In the genomic region with DNA sequence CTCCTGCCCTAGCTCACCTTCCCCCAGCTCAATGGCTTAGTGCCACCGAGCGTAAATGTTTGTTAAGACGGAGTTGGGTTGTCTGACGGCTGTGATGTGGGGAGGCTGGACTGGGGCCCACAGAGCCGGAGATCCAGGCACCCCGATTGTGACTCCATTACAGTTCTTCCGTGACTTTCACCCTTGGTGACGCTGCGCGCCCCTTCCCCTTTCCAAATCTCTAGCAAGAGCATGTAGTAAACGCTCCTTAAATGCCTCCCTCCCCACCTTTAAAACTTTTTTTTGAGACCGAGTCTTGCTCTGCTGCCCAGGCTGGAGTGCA, we compare ENCODE assay signal across 9 cellular contexts. TPM values are rescaled to one million over a fixed set of nuclear protein-coding genes. Genes with fewer than 3 reads are reported as not detected.
DNase-seq lines count a peak whose midpoint lies in the region; ATAC-seq, FAIRE-seq and TF ChIP-seq lines count a peak whose summit lies in the region.
"Had no signal": no experiment of that assay in that cellular context is flagged by ENCODE, and none has a peak within 500 bp of the region (broad histone marks: within the 10 kb centered on the region; RNA-seq: fewer than 3 reads in every experiment).

No MANE protein-coding gene starts in this region.

- H3K9me3 ChIP-seq in Peyer's patch (no peaks in the 10 kb centered on the region), pancreas (no peaks in the 10 kb centered on the region)
- no peaks in the 10 kb centered on the region for H3K9me3 ChIP-seq in effector memory CD4-positive, alpha-beta T cell (ENCODE audit: control insufficient read depth, low read length)

- H3K27ac ChIP-seq in Peyer's patch (peak overlapping the region in 3 of 4 donors; percentile 57 to 90 (median 86)), pancreas (peak overlapping the region in 2 of 4 donors; percentile 53 to 65)
- H3K27ac ChIP-seq in effector memory CD4-positive, alpha-beta T cell (ENCODE audit: insufficient read depth, low read length, poor library complexity, severe bottlenecking): no peak overlapping the region

- no peak for TF ChIP-seq POLR2A in Peyer's patch (IDR thresholded peaks at IDR 0.05)

- intact Hi-C loops in pancreas (cut with DNase I): no loop called here

- FAIRE-seq in pancreas (lab: Jason Lieb, UNC): no peak

- 29 to 36% methylated on average over 12 of the region's 12 CpGs for WGBS in pancreas, 2 donors

- TF ChIP-seq CTCF in Peyer's patch (IDR thresholded peaks at IDR 0.05) (no peak), epithelial cell of esophagus (IDR thresholded peaks at IDR 0.05; ENCODE audit: insufficient read depth, low read depth, low read length, missing control alignments) (no peak), pancreas (IDR thresholded peaks at IDR 0.05) (no peak)

- H3K4me1 ChIP-seq in Peyer's patch (peaks cover 0 to 33% (median 9%) of the 10 kb centered on the region in 4 donors), pancreas (peaks cover 0 to 24% (median 12%) of the 10 kb centered on the region in 3 donors)
- peaks cover 18% of the 10 kb centered on the region for H3K4me1 ChIP-seq in effector memory CD4-positive, alpha-beta T cell (ENCODE audit: control insufficient read depth, insufficient read depth, low read length, poor library complexity, severe bottlenecking)

- H3K4me3 ChIP-seq in Peyer's patch (peak overlapping the region in 3 of 4 donors; percentile 42 to 81 (median 74)), epithelial cell of esophagus (ENCODE audit: low read length) (peak overlapping the region; percentile 55), pancreas (peak overlapping the region in 3 of 4 donors; percentile 51 to 66 (median 51))
- H3K4me3 ChIP-seq in effector memory CD4-positive, alpha-beta T cell (ENCODE audit: insufficient read depth, low read depth, low read length, poor library complexity, severe bottlenecking): no peak overlapping the region

- in situ Hi-C loops in G401 (cut with HindIII; ENCODE audit: low sequenced_read_pairs): no loop called here

- H3K36me3 ChIP-seq in Peyer's patch (no peaks in the 10 kb centered on the region), pancreas (no peaks in the 10 kb centered on the region)
- H3K36me3 ChIP-seq in effector memory CD4-positive, alpha-beta T cell (ENCODE audit: control insufficient read depth, insufficient read depth, low read length): no peaks in the 10 kb centered on the region
- H3K36me3 ChIP-seq: neutrophil had no signal

- DNase-seq in G401 (ENCODE audit: low spot score) (peak; percentile 13), Peyer's patch (no peak), epithelial cell of esophagus (ENCODE audit: low read depth) (no peak), pancreas (peak in 2 of 6 donors; percentile 52 to 63), NCI-H1436 treated with DMSO at 0.1 percent for 48 hours (lab: John Stamatoyannopoulos, UW) (no peak)
- DNase-seq in effector memory CD4-positive, alpha-beta T cell: no peak
- DNase-seq: NCI-H1048 had no signal

- H3K27me3 ChIP-seq in Peyer's patch: no peaks in the 10 kb centered on the region
- no peaks in the 10 kb centered on the region for H3K27me3 ChIP-seq in pancreas
- H3K27me3 ChIP-seq in effector memory CD4-positive, alpha-beta T cell (replicated peaks; ENCODE audit: control insufficient read depth, insufficient read depth, low read length, poor library complexity, severe bottlenecking): no peaks in the 10 kb centered on the region

- ATAC-seq in pancreas: no peak
- no peak for ATAC-seq in GM19467 (IDR thresholded peaks at IDR 0.05; ENCODE audit: unreplicated experiment)

RNA-seq across cellular contexts. Expression of a gene that starts 0.8 kb away (rescaled TPM):
- total RNA-seq in G401 (2014; rRNA removed; shearing (Covaris generic)): 18.4 and 20.6 TPM in 2 replicates
- total RNA-seq in Peyer's patch: 100 to 1,000 TPM in 3 of 4 donors, 1 to 10 TPM in 1; 7.4 to 167 (median 162) TPM
- 10 to 100 TPM; 12.6 to 22.0 (median 16.9) TPM for total RNA-seq in pancreas
- 10 to 100 TPM; 14.5 to 24.1 TPM for polyA plus RNA-seq in pancreas

RNA-seq across cellular contexts. Expression of a gene that starts 1.7 kb away (rescaled TPM):
- total RNA-seq in G401 (2014; rRNA removed; shearing (Covaris generic)): 1.8 and 9.2 TPM in 2 replicates
- 10 to 100 TPM in 3 of 4 donors, 1 to 10 TPM in 1; 7.7 to 14.6 (median 12.1) TPM for total RNA-seq in Peyer's patch
- 1 to 10 TPM; 1.5 to 2.7 (median 2.3) TPM for total RNA-seq in pancreas
- 10 to 100 TPM in 1 of 2 donors, 1 to 10 TPM in 1; 9.9 to 11.5 TPM for polyA plus RNA-seq in pancreas

RNA-seq across cellular contexts. Expression of a gene that starts 12.8 kb away (rescaled TPM):
- total RNA-seq in G401 (2014; rRNA removed; shearing (Covaris generic)): 86.7 and 90.0 TPM in 2 replicates
- total RNA-seq in Peyer's patch: 10 to 100 TPM; 35.5 to 68.5 (median 61.9) TPM
- 10 to 100 TPM; 10.7 to 19.3 (median 13.4) TPM for total RNA-seq in pancreas
- 10 to 100 TPM; 21.5 to 39.0 TPM for polyA plus RNA-seq in pancreas

RNA-seq across cellular contexts. Expression of a gene that starts 21.0 kb away (rescaled TPM):
- 0.62 and 2.1 TPM in 2 replicates for total RNA-seq in G401 (2014; rRNA removed; shearing (Covaris generic))
- 10 to 100 TPM in 3 of 4 donors, 1 to 10 TPM in 1; 5.0 to 31.5 (median 25.2) TPM for total RNA-seq in Peyer's patch
- total RNA-seq in pancreas: 1 to 10 TPM in 2 of 6 donors, under 1 TPM in 4; 0.23 to 4.0 (median 0.72) TPM
- polyA plus RNA-seq in pancreas: under 1 TPM; 0.52 to 0.53 TPM

RNA-seq across cellular contexts. Expression of a gene that starts 32.1 kb away (rescaled TPM):
- total RNA-seq in G401 (2014; rRNA removed; shearing (Covaris generic)): not detected in 2 replicates
- total RNA-seq in Peyer's patch (not detected), pancreas (not detected)
- polyA plus RNA-seq in pancreas: under 1 TPM; 0.11 to 0.23 TPM
